ENCODE assay signal across 1 cellular context in genomic region chrX:84168574-84168973, GRCh38.
TF ChIP-seq lines count a peak whose summit lies in the region.

No MANE protein-coding gene starts in this region.

TF ChIP-seq in SK-N-SH, 30 proteins besides CTCF, POLR2A, EP300 and RAD21 (continued from another document):
- TF ChIP-seq ZBTB33 (IDR thresholded peaks at IDR 0.05; ENCODE audit: borderline replicate concordance, low read depth) (no peak), MXI1 (IDR thresholded peaks at IDR 0.05; ENCODE audit: low read depth, low read length) (no peak), PBX3 (IDR thresholded peaks at IDR 0.05) (no peak), EZH2phosphoT487 (IDR thresholded peaks at IDR 0.05; ENCODE audit: borderline replicate concordance, low read depth) (no peak), TCF12 (IDR thresholded peaks at IDR 0.05) (no peak), GATA2 (CRISPR knock-in tag; IDR thresholded peaks at IDR 0.05) (no peak), IRF3 (IDR thresholded peaks at IDR 0.05; ENCODE audit: low read depth, low read length) (no peak), USF2 (IDR thresholded peaks at IDR 0.05; ENCODE audit: borderline replicate concordance, low read depth, low read length) (no peak), RFX5 (IDR thresholded peaks at IDR 0.05; ENCODE audit: low read length) (no peak), ELF1 (IDR thresholded peaks at IDR 0.05) (no peak)
